In genomic region chr18:48007955-48008701, GRCh38 we compare ENCODE assay signal across 1 cellular context.
TF ChIP-seq lines count a peak whose summit lies in the region.

No MANE protein-coding gene starts in this region.

TF ChIP-seq in HepG2, 621 proteins besides CTCF, POLR2A, EP300 and RAD21 (continued from another document and continues in another):
- TF ChIP-seq, protein P1, sequence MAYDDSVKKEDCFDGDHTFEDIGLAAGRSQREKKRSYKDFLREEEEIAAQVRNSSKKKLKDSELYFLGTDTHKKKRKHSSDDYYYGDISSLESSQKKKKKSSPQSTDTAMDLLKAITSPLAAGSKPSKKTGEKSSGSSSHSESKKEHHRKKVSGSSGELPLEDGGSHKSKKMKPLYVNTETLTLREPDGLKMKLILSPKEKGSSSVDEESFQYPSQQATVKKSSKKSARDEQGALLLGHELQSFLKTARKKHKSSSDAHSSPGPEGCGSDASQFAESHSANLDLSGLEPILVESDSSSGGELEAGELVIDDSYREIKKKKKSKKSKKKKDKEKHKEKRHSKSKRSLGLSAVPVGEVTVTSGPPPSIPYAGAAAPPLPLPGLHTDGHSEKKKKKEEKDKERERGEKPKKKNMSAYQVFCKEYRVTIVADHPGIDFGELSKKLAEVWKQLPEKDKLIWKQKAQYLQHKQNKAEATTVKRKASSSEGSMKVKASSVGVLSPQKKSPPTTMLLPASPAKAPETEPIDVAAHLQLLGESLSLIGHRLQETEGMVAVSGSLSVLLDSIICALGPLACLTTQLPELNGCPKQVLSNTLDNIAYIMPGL (CRISPR knock-in tag; IDR thresholded peaks at IDR 0.05; ENCODE audit: borderline replicate concordance in 1 of 2, low read depth in 1 of 2), result peak in 1 of 2 experiments; percentile 16; a peak in 1 of 4 replicates
- TF ChIP-seq MXD3 (CRISPR knock-in tag; IDR thresholded peaks at IDR 0.05) (no peak), ZNF180 (CRISPR knock-in tag; IDR thresholded peaks at IDR 0.05; ENCODE audit: borderline replicate concordance, low read depth) (no peak), ZFYVE20 (CRISPR knock-in tag; IDR thresholded peaks at IDR 0.05; ENCODE audit: borderline replicate concordance, low read depth) (no peak), SALL1 (CRISPR knock-in tag; IDR thresholded peaks at IDR 0.05) (peak; percentile 18; the same call in 1 of the 2 replicates), ZMYM4 (CRISPR knock-in tag; IDR thresholded peaks at IDR 0.05) (0 out of 2 replicates have a peak, but pooled peaks have one; percentile 9), GABPB1 (CRISPR knock-in tag; IDR thresholded peaks at IDR 0.05) (peak; percentile 23; the same call in 1 of the 2 replicates), PHF8 (CRISPR knock-in tag; IDR thresholded peaks at IDR 0.05) (no peak), HNRNPLL (IDR thresholded peaks at IDR 0.05; ENCODE audit: low read depth, low read length, poor library complexity, severe bottlenecking) (peak; percentile 11), NRL (CRISPR knock-in tag; IDR thresholded peaks at IDR 0.05; ENCODE audit: borderline replicate concordance) (peak; percentile 42; the same call in 1 of the 2 replicates), ZNF788 (CRISPR knock-in tag; IDR thresholded peaks at IDR 0.05; ENCODE audit: borderline replicate concordance) (0 out of 2 replicates have a peak, but pooled peaks have one; percentile 8), SNAI1 (CRISPR knock-in tag; IDR thresholded peaks at IDR 0.05; ENCODE audit: borderline replicate concordance) (no peak), ZNF253 (CRISPR knock-in tag; IDR thresholded peaks at IDR 0.05; ENCODE audit: borderline replicate concordance) (no peak), ZFP36L2 (CRISPR knock-in tag; IDR thresholded peaks at IDR 0.05) (no peak), SOX5 (CRISPR knock-in tag; IDR thresholded peaks at IDR 0.05; ENCODE audit: borderline replicate concordance) (no peak), TCF7 (IDR thresholded peaks at IDR 0.05; ENCODE audit: low read depth) (peak; percentile 4; the same call in 1 of the 2 replicates), ZNF343 (CRISPR knock-in tag; IDR thresholded peaks at IDR 0.05) (no peak), SP4 (CRISPR knock-in tag; IDR thresholded peaks at IDR 0.05) (peak; percentile 44; the same call in 1 of the 2 replicates), ZC3H13 (CRISPR knock-in tag; IDR thresholded peaks at IDR 0.05) (no peak), ZNF234 (CRISPR knock-in tag; conservative IDR thresholded peaks at IDR 0.05) (no peak), TBX2 (CRISPR knock-in tag; IDR thresholded peaks at IDR 0.05; ENCODE audit: borderline replicate concordance) (0 out of 2 replicates have a peak, but pooled peaks have one; percentile 26), TARDBP (CRISPR knock-in tag; IDR thresholded peaks at IDR 0.05) (no peak), SRY (CRISPR knock-in tag; IDR thresholded peaks at IDR 0.05) (no peak), ZNF777 (CRISPR knock-in tag; IDR thresholded peaks at IDR 0.05) (0 out of 2 replicates have a peak, but pooled peaks have one; percentile 32), ZNF772 (CRISPR knock-in tag; IDR thresholded peaks at IDR 0.05) (no peak), SP5 (CRISPR knock-in tag; IDR thresholded peaks at IDR 0.05; ENCODE audit: borderline replicate concordance, low read depth) (peak; percentile 32; the same call in 1 of the 2 replicates), RFXAP (CRISPR knock-in tag; IDR thresholded peaks at IDR 0.05; ENCODE audit: borderline replicate concordance) (no peak), SMAD3 (CRISPR knock-in tag; IDR thresholded peaks at IDR 0.05) (no peak)
- TF ChIP-seq, protein P2, sequence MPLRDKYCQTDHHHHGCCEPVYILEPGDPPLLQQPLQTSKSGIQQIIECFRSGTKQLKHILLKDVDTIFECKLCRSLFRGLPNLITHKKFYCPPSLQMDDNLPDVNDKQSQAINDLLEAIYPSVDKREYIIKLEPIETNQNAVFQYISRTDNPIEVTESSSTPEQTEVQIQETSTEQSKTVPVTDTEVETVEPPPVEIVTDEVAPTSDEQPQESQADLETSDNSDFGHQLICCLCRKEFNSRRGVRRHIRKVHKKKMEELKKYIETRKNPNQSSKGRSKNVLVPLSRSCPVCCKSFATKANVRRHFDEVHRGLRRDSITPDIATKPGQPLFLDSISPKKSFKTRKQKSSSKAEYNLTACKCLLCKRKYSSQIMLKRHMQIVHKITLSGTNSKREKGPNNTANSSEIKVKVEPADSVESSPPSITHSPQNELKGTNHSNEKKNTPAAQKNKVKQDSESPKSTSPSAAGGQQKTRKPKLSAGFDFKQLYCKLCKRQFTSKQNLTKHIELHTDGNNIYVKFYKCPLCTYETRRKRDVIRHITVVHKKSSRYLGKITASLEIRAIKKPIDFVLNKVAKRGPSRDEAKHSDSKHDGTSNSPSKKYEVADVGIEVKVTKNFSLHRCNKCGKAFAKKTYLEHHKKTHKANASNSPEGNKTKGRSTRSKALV (CRISPR knock-in tag; IDR thresholded peaks at IDR 0.05), result no peak
- TF ChIP-seq, protein P3, sequence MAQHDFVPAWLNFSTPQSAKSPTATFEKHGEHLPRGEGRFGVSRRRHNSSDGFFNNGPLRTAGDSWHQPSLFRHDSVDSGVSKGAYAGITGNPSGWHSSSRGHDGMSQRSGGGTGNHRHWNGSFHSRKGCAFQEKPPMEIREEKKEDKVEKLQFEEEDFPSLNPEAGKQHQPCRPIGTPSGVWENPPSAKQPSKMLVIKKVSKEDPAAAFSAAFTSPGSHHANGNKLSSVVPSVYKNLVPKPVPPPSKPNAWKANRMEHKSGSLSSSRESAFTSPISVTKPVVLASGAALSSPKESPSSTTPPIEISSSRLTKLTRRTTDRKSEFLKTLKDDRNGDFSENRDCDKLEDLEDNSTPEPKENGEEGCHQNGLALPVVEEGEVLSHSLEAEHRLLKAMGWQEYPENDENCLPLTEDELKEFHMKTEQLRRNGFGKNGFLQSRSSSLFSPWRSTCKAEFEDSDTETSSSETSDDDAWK (CRISPR knock-in tag; IDR thresholded peaks at IDR 0.05), result no peak
- TF ChIP-seq, protein P4, sequence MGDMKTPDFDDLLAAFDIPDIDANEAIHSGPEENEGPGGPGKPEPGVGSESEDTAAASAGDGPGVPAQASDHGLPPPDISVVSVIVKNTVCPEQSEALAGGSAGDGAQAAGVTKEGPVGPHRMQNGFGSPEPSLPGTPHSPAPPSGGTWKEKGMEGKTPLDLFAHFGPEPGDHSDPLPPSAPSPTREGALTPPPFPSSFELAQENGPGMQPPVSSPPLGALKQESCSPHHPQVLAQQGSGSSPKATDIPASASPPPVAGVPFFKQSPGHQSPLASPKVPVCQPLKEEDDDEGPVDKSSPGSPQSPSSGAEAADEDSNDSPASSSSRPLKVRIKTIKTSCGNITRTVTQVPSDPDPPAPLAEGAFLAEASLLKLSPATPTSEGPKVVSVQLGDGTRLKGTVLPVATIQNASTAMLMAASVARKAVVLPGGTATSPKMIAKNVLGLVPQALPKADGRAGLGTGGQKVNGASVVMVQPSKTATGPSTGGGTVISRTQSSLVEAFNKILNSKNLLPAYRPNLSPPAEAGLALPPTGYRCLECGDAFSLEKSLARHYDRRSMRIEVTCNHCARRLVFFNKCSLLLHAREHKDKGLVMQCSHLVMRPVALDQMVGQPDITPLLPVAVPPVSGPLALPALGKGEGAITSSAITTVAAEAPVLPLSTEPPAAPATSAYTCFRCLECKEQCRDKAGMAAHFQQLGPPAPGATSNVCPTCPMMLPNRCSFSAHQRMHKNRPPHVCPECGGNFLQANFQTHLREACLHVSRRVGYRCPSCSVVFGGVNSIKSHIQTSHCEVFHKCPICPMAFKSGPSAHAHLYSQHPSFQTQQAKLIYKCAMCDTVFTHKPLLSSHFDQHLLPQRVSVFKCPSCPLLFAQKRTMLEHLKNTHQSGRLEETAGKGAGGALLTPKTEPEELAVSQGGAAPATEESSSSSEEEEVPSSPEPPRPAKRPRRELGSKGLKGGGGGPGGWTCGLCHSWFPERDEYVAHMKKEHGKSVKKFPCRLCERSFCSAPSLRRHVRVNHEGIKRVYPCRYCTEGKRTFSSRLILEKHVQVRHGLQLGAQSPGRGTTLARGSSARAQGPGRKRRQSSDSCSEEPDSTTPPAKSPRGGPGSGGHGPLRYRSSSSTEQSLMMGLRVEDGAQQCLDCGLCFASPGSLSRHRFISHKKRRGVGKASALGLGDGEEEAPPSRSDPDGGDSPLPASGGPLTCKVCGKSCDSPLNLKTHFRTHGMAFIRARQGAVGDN (CRISPR knock-in tag; IDR thresholded peaks at IDR 0.05), result peak; percentile 42; the same call in 1 of the 2 replicates
- TF ChIP-seq, protein P5, sequence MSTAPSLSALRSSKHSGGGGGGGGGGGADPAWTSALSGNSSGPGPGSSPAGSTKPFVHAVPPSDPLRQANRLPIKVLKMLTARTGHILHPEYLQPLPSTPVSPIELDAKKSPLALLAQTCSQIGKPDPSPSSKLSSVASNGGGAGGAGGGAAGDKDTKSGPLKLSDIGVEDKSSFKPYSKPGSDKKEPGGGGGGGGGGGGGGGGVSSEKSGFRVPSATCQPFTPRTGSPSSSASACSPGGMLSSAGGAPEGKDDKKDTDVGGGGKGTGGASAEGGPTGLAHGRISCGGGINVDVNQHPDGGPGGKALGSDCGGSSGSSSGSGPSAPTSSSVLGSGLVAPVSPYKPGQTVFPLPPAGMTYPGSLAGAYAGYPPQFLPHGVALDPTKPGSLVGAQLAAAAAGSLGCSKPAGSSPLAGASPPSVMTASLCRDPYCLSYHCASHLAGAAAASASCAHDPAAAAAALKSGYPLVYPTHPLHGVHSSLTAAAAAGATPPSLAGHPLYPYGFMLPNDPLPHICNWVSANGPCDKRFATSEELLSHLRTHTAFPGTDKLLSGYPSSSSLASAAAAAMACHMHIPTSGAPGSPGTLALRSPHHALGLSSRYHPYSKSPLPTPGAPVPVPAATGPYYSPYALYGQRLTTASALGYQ (CRISPR knock-in tag; IDR thresholded peaks at IDR 0.05), result no peak
- TF ChIP-seq, protein P6, sequence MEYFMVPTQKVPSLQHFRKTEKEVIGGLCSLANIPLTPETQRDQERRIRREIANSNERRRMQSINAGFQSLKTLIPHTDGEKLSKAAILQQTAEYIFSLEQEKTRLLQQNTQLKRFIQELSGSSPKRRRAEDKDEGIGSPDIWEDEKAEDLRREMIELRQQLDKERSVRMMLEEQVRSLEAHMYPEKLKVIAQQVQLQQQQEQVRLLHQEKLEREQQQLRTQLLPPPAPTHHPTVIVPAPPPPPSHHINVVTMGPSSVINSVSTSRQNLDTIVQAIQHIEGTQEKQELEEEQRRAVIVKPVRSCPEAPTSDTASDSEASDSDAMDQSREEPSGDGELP (IDR thresholded peaks at IDR 0.05; ENCODE audit: borderline replicate concordance, low read depth), result peak; percentile 8; the same call in 1 of the 2 replicates
- TF ChIP-seq, protein P7, sequence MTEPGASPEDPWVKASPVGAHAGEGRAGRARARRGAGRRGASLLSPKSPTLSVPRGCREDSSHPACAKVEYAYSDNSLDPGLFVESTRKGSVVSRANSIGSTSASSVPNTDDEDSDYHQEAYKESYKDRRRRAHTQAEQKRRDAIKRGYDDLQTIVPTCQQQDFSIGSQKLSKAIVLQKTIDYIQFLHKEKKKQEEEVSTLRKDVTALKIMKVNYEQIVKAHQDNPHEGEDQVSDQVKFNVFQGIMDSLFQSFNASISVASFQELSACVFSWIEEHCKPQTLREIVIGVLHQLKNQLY (CRISPR knock-in tag; IDR thresholded peaks at IDR 0.05), result no peak
- TF ChIP-seq, protein P8, sequence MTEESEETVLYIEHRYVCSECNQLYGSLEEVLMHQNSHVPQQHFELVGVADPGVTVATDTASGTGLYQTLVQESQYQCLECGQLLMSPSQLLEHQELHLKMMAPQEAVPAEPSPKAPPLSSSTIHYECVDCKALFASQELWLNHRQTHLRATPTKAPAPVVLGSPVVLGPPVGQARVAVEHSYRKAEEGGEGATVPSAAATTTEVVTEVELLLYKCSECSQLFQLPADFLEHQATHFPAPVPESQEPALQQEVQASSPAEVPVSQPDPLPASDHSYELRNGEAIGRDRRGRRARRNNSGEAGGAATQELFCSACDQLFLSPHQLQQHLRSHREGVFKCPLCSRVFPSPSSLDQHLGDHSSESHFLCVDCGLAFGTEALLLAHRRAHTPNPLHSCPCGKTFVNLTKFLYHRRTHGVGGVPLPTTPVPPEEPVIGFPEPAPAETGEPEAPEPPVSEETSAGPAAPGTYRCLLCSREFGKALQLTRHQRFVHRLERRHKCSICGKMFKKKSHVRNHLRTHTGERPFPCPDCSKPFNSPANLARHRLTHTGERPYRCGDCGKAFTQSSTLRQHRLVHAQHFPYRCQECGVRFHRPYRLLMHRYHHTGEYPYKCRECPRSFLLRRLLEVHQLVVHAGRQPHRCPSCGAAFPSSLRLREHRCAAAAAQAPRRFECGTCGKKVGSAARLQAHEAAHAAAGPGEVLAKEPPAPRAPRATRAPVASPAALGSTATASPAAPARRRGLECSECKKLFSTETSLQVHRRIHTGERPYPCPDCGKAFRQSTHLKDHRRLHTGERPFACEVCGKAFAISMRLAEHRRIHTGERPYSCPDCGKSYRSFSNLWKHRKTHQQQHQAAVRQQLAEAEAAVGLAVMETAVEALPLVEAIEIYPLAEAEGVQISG (CRISPR knock-in tag; IDR thresholded peaks at IDR 0.05), result no peak
- TF ChIP-seq, protein P9, sequence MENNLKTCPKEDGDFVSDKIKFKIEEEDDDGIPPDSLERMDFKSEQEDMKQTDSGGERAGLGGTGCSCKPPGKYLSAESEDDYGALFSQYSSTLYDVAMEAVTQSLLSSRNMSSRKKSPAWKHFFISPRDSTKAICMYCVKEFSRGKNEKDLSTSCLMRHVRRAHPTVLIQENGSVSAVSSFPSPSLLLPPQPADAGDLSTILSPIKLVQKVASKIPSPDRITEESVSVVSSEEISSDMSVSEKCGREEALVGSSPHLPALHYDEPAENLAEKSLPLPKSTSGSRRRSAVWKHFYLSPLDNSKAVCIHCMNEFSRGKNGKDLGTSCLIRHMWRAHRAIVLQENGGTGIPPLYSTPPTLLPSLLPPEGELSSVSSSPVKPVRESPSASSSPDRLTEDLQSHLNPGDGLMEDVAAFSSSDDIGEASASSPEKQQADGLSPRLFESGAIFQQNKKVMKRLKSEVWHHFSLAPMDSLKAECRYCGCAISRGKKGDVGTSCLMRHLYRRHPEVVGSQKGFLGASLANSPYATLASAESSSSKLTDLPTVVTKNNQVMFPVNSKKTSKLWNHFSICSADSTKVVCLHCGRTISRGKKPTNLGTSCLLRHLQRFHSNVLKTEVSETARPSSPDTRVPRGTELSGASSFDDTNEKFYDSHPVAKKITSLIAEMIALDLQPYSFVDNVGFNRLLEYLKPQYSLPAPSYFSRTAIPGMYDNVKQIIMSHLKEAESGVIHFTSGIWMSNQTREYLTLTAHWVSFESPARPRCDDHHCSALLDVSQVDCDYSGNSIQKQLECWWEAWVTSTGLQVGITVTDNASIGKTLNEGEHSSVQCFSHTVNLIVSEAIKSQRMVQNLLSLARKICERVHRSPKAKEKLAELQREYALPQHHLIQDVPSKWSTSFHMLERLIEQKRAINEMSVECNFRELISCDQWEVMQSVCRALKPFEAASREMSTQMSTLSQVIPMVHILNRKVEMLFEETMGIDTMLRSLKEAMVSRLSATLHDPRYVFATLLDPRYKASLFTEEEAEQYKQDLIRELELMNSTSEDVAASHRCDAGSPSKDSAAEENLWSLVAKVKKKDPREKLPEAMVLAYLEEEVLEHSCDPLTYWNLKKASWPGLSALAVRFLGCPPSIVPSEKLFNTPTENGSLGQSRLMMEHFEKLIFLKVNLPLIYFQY (CRISPR knock-in tag; IDR thresholded peaks at IDR 0.05; ENCODE audit: borderline replicate concordance), result 0 out of 2 replicates have a peak, but pooled peaks have one; percentile 22
